Comparison of ENCODE assay signal across 1 cellular context in the genomic region with DNA sequence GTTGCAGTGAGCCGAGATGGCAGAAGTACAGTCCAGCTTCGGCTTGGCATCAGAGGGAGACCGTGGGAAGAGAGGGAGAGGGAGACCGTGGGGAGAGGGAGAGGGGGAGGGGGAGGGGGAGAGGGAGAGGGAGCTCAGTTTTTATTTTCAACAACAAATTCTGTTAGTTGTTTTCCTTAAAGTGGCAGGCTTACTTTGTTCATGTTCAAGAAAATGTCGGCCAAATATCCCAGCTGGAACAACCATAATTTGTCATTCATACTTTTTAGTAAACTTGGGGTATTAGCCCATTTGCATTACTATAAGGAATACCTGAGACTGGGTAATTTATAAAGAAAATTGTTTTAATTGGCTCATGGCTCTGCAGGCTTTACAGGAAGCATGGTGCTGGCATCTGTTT.
TF ChIP-seq lines count a peak whose summit lies in the region.

No MANE protein-coding gene starts in this region.

TF ChIP-seq in HepG2, 621 proteins besides CTCF, POLR2A, EP300 and RAD21:
- TF ChIP-seq ARHGAP35 (CRISPR knock-in tag; IDR thresholded peaks at IDR 0.05; ENCODE audit: borderline replicate concordance) (no peak), HNRNPK (IDR thresholded peaks at IDR 0.05; ENCODE audit: low read depth, low read length, poor library complexity, severe bottlenecking) (peak; percentile 82)
